Comparison of ENCODE assay signal across 8 cellular contexts in the genomic region with DNA sequence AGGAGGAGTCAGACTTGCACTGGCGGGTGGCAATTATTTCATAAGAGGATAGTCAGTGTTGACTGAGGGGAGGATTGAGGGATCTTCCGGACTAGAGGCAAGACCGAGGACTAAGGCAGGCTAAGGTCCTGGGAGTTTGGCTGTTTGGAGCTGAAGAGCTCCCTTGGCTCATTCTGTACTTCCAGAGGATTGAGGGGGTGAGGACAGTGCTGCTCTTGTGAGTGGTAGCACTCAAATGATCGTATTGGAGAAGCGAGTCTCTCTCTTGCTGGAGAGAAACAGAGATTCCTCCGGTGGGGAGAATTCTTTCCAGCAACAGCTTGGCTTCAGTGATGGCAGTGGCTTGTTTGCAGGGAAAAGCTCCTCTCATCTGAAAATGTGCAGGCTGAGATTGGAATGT.
"Had no signal": no experiment of that assay in that cellular context is flagged by ENCODE, and none has a peak within 500 bp of the region (broad histone marks: within the 10 kb centered on the region; RNA-seq: fewer than 3 reads in every experiment).

No MANE protein-coding gene starts in this region.

- H3K4me3 ChIP-seq: GM12878 had no signal

- FAIRE-seq: G401.6, GM12878, GM12891, GM12892, GM18507, GM19239 had no signal

- ATAC-seq: GM12878 had no signal

- DNase-seq: GDM1, GF-D8 had no signal
